ENCODE assay signal across 1 cellular context in genomic region chr13:24716011-24716410, GRCh38.
TF ChIP-seq lines count a peak whose summit lies in the region.

No MANE protein-coding gene starts in this region.

TF ChIP-seq in HepG2, 621 proteins besides CTCF, POLR2A, EP300 and RAD21:
- TF ChIP-seq ZNF777 (CRISPR knock-in tag; IDR thresholded peaks at IDR 0.05): no peak
- TF ChIP-seq HNRNPL (IDR thresholded peaks at IDR 0.05; ENCODE audit: low read depth, low read length): no peak
- no peak for TF ChIP-seq MYPOP (CRISPR knock-in tag; IDR thresholded peaks at IDR 0.05)
- no peak for TF ChIP-seq DBP (CRISPR knock-in tag; IDR thresholded peaks at IDR 0.05; ENCODE audit: not compliant biosample characterization)
- TF ChIP-seq ZNF501 (CRISPR knock-in tag; IDR thresholded peaks at IDR 0.05): no peak
- no peak for TF ChIP-seq ADNP (CRISPR knock-in tag; IDR thresholded peaks at IDR 0.05)
- TF ChIP-seq ZNF687 (CRISPR knock-in tag; IDR thresholded peaks at IDR 0.05): no peak
- no peak for TF ChIP-seq STAT6 (CRISPR knock-in tag; IDR thresholded peaks at IDR 0.05; ENCODE audit: borderline replicate concordance)
- TF ChIP-seq NCOA5 (CRISPR knock-in tag; IDR thresholded peaks at IDR 0.05): no peak
- TF ChIP-seq THAP8 (CRISPR knock-in tag; IDR thresholded peaks at IDR 0.05; ENCODE audit: borderline replicate concordance): no peak
- no peak for TF ChIP-seq PHF5A (CRISPR knock-in tag; IDR thresholded peaks at IDR 0.05; ENCODE audit: low read depth, unreplicated experiment)
- TF ChIP-seq TP53 (CRISPR knock-in tag; conservative IDR thresholded peaks at IDR 0.05): no peak
- no peak for TF ChIP-seq HNRNPUL1 (IDR thresholded peaks at IDR 0.05; ENCODE audit: low read depth, low read length)
- TF ChIP-seq FOXO4 (CRISPR knock-in tag; conservative IDR thresholded peaks at IDR 0.05): no peak
- no peak for TF ChIP-seq MED8 (CRISPR knock-in tag; IDR thresholded peaks at IDR 0.05; ENCODE audit: insufficient replicate concordance)
- no peak for TF ChIP-seq GATAD1 (CRISPR knock-in tag; IDR thresholded peaks at IDR 0.05)
- no peak for TF ChIP-seq ZNF547 (CRISPR knock-in tag; IDR thresholded peaks at IDR 0.05)
- TF ChIP-seq ZNF589 (CRISPR knock-in tag; conservative IDR thresholded peaks at IDR 0.05): no peak
- TF ChIP-seq ZNF766 (CRISPR knock-in tag; IDR thresholded peaks at IDR 0.05; ENCODE audit: borderline replicate concordance): no peak
- no peak for TF ChIP-seq ZNF180 (CRISPR knock-in tag; IDR thresholded peaks at IDR 0.05; ENCODE audit: borderline replicate concordance, low read depth)
TF ChIP-seq in HepG2: peak in this region for 0.
